Comparison of ENCODE assay signal across 21 cellular contexts in genomic region chr18:38751211-38751610, GRCh38.
DNase-seq lines count a peak whose midpoint lies in the region; ATAC-seq, FAIRE-seq and TF ChIP-seq lines count a peak whose summit lies in the region.
"Had no signal": no experiment of that assay in that cellular context is flagged by ENCODE, and none has a peak within 500 bp of the region (broad histone marks: within the 10 kb centered on the region; RNA-seq: fewer than 3 reads in every experiment).

No MANE protein-coding gene starts in this region.

- H3K4me2 ChIP-seq in GM12878 (ENCODE audit: control insufficient read depth, insufficient read depth): no peak overlapping the region

- DNase-seq in activated naive CD4-positive, alpha-beta T cell treated with anti-CD3 and anti-CD28 coated beads, Interleukin-2, amount 50 U/mL, for 72 hours (ENCODE audit: low spot score in 2 of 2): no peak
- no peak for DNase-seq in activated naive CD4-positive, alpha-beta T cell treated with anti-CD3 and anti-CD28 coated beads, Interleukin-2, amount 50 U/mL, for 16 hours
- DNase-seq in GM12878 (ENCODE audit: low read depth, low spot score): no peak
- DNase-seq in foreskin keratinocyte: peak in 1 of 2 donors; percentile 9
- DNase-seq in inferior parietal cortex (ENCODE audit: extremely low spot score): no peak
- DNase-seq in NK-92 treated with Interleukin-12 subunit alpha and Interleukin-12 subunit beta, amount 100 ng/mL, for 24 hours (lab: John Stamatoyannopoulos, UW): no peak
- DNase-seq in retina: no peak
- DNase-seq: BE2C, DMS53, GDM1, Kasumi-1, MG63, NCI-H1048, NCI-H1417 treated with DMSO at 0.1 percent for 48 hours, NCI-H187, NCI-H526, PC-3, Right ventricle myocardium superior had no signal

- no peak overlapping the region for H2AFZ ChIP-seq in GM12878 (ENCODE audit: control insufficient read depth, low read depth, low read length)

- intact Hi-C loops in GM12878 (cut with micrococcal nuclease; ENCODE audit: unreplicated experiment): loop anchor here (5.0 kb wide), 2 partner anchors 139 to 191 kb away; no protein-coding TSS in a partner anchor

- no peaks in the 10 kb centered on the region for H3K9me3 ChIP-seq in GM12878 (replicated peaks; ENCODE audit: control insufficient read depth, insufficient read depth, low read length)
- H3K9me3 ChIP-seq: BE2C, MG63 had no signal

- in situ Hi-C loops in GM12878 (cut with MboI): no loop called here

- peak; percentile 46 to 77 for ATAC-seq in activated naive CD4-positive, alpha-beta T cell treated with anti-CD3 and anti-CD28 coated beads, Interleukin-2, amount 50 U/mL, for 72 hours
- ATAC-seq in GM12878: peak; percentile 28
- ATAC-seq in foreskin keratinocyte: peak; percentile 25
- ATAC-seq: PC-3 had no signal

- whole genome bisulfite sequencing in GM12878 (ENCODE audit: insufficient coverage, insufficient replicate concordance, low lambda C conversion rate, missing lambda C conversion rate): 22% methylated on average over 2 of the region's 2 CpGs

- TF ChIP-seq EP300 in GM12878 (IDR thresholded peaks at IDR 0.05; ENCODE audit: borderline replicate concordance in 1 of 2, control insufficient read depth in 1 of 2, low read depth in 2 of 2, low read length in 2 of 2): no peak

- H3K4me3 ChIP-seq in GM12878: no peak overlapping the region
- H3K4me3 ChIP-seq: MG63 had no signal

- H3K9me3 Mint-ChIP-seq in activated naive CD4-positive, alpha-beta T cell treated with anti-CD3 and anti-CD28 coated beads, Interleukin-2, amount 50 U/mL, for 72 hours: peaks cover 5 to 11% of the 10 kb centered on the region in 2 donors

- H3K9ac ChIP-seq in GM12878 (ENCODE audit: control insufficient read depth, insufficient read depth, low read length): no peak overlapping the region

- H3K4me1 ChIP-seq in GM12878 (ENCODE audit: control insufficient read depth, insufficient read depth, low read length) (peaks cover 12% of the 10 kb centered on the region), foreskin keratinocyte (peaks cover 22% of the 10 kb centered on the region)
- H3K4me1 ChIP-seq: BE2C had no signal

- no peaks in the 10 kb centered on the region for H3K36me3 ChIP-seq in GM12878 (ENCODE audit: control insufficient read depth in 2 of 2, insufficient read depth in 2 of 2, low read length in 1 of 2)
- H3K36me3 ChIP-seq: BE2C, MG63 had no signal

- BruUV-seq in GM12878 (replicated peaks; lab: Mats Ljungman, UMichigan): no TSS peak

- RAD21 ChIA-PET in GM12878 (lab: Charles Lee; ENCODE audit: unreplicated experiment): no interaction called here

- POLR2A ChIA-PET in GM12878 (lab: Charles Lee): no interaction called here

- H3K27ac ChIP-seq in GM12878 (ENCODE audit: control insufficient read depth, insufficient read depth): no peak overlapping the region
- no peak overlapping the region for H3K27ac ChIP-seq in foreskin keratinocyte

- H3K36me3 Mint-ChIP-seq in activated naive CD4-positive, alpha-beta T cell treated with anti-CD3 and anti-CD28 coated beads, Interleukin-2, amount 50 U/mL, for 72 hours: peaks cover 0 to 4% of the 10 kb centered on the region in 2 donors

- no peak overlapping the region for H3K27ac Mint-ChIP-seq in activated naive CD4-positive, alpha-beta T cell treated with anti-CD3 and anti-CD28 coated beads, Interleukin-2, amount 50 U/mL, for 72 hours

- no peaks in the 10 kb centered on the region for H4K20me1 ChIP-seq in GM12878 (ENCODE audit: control insufficient read depth, insufficient read depth)

- SMC1A ChIA-PET in GM12878 (lab: Charles Lee; ENCODE audit: uncharacterized antibody, unreplicated experiment): interaction anchor here (0.6 kb wide), 1 partner anchor 1388 kb away, joined by 3 read pairs; no protein-coding TSS in a partner anchor

- TF ChIP-seq CTCF in GM12878 (IDR thresholded peaks at IDR 0.05 in 2 of 3, conservative IDR thresholded peaks at IDR 0.05 in 1 of 3; ENCODE audit: control insufficient read depth in 2 of 3, extremely low read depth in 1 of 3, insufficient read depth in 1 of 3, low read depth in 3 of 3, low read length in 3 of 3): no peak
- TF ChIP-seq CTCF in foreskin keratinocyte (conservative IDR thresholded peaks at IDR 0.05): no peak

- H3K27me3 ChIP-seq in GM12878 (replicated peaks in 1 of 2; ENCODE audit: control insufficient read depth in 2 of 2, insufficient read depth in 2 of 2, low read length in 1 of 2) (no peaks in the 10 kb centered on the region), foreskin keratinocyte (no peaks in the 10 kb centered on the region)
- H3K27me3 ChIP-seq: BE2C had no signal

- FAIRE-seq in GM12878 (lab: Jason Lieb, UNC): no peak
- FAIRE-seq: D721Med, GM19239, H54 had no signal

- no peak for TF ChIP-seq RAD21 in GM12878 (IDR thresholded peaks at IDR 0.05; ENCODE audit: insufficient read depth, low read depth, low read length)

- no peaks in the 10 kb centered on the region for H3K79me2 ChIP-seq in GM12878 (ENCODE audit: control insufficient read depth, insufficient read depth, low read length)

- TF ChIP-seq POLR2A in GM12878 (IDR thresholded peaks at IDR 0.05; ENCODE audit: low read depth, low read length): no peak

- CTCF ChIA-PET in GM12878 (lab: Yijun Ruan, JAX): no interaction called here

TF ChIP-seq in GM12878, 131 proteins besides CTCF, POLR2A, EP300 and RAD21:
- TF ChIP-seq BMI1 (IDR thresholded peaks at IDR 0.05; ENCODE audit: borderline replicate concordance) (no peak), RUNX3 (IDR thresholded peaks at IDR 0.05; ENCODE audit: low read length) (peak; percentile 41; the same call in 1 of the 2 replicates)
- TF ChIP-seq, protein P1, sequence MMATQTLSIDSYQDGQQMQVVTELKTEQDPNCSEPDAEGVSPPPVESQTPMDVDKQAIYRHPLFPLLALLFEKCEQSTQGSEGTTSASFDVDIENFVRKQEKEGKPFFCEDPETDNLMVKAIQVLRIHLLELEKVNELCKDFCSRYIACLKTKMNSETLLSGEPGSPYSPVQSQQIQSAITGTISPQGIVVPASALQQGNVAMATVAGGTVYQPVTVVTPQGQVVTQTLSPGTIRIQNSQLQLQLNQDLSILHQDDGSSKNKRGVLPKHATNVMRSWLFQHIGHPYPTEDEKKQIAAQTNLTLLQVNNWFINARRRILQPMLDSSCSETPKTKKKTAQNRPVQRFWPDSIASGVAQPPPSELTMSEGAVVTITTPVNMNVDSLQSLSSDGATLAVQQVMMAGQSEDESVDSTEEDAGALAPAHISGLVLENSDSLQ (IDR thresholded peaks at IDR 0.05): peak; percentile 71
